In genomic region chr1:2296211-2296610, GRCh38 we compare ENCODE assay signal across 7 cellular contexts.
DNase-seq lines count a peak whose midpoint lies in the region; ATAC-seq and TF ChIP-seq lines count a peak whose summit lies in the region.
"Not testable (repeated sequence)": the region's sequence is repeated elsewhere in the genome, so short reads cannot be mapped to it uniquely, and the experiment has no call there.

No MANE protein-coding gene starts in this region.

- H3K4me2 ChIP-seq in GM23248 (ENCODE audit: unreplicated experiment): not testable (repeated sequence)

- TF ChIP-seq CTCF in endodermal cell (conservative IDR thresholded peaks at IDR 0.05); mesothelial cell of epicardium (IDR thresholded peaks at IDR 0.05; ENCODE audit: unreplicated experiment); spleen (IDR thresholded peaks at IDR 0.05 in 8 of 11, conservative IDR thresholded peaks at IDR 0.05 in 3 of 11): not testable (repeated sequence)

- not testable (repeated sequence) for H3K9me3 ChIP-seq in GM23248 (ENCODE audit: low read depth); T-helper 17 cell (ENCODE audit: control insufficient read depth, low read length, poor library complexity, severe bottlenecking); endodermal cell (ENCODE audit: control insufficient read depth, low read length); spleen

- not testable (repeated sequence) for H3K36me3 ChIP-seq in GM23248 (ENCODE audit: low read depth); endodermal cell (ENCODE audit: control insufficient read depth, insufficient read depth, low read length)
- H3K36me3 ChIP-seq in spleen: peaks cover 0 to 11% (median 0%) of the 10 kb centered on the region in 6 donors

- CTCF ChIA-PET in activated CD8-positive, alpha-beta memory T cell treated with anti-CD3 and anti-CD28 coated beads, Interleukin-2, amount 10 ng/mL, durations not matched to agents 7 days and 5 days (lab: Charles Lee): interaction anchor here (0.9 kb wide), 1 partner anchor 122 kb away, joined by 3 read pairs; no protein-coding TSS in a partner anchor

- H3K4me3 Mint-ChIP-seq in T-helper 17 cell; activated CD8-positive, alpha-beta memory T cell treated with anti-CD3 and anti-CD28 coated beads, Interleukin-2, amount 10 ng/mL, durations not matched to agents 7 days and 5 days; endodermal cell; mesothelial cell of epicardium: not testable (repeated sequence)
- H3K4me3 Mint-ChIP-seq in activated naive CD8-positive, alpha-beta T cell: peak overlapping the region; percentile 66

- ATAC-seq in T-helper 17 cell; activated CD8-positive, alpha-beta memory T cell treated with anti-CD3 and anti-CD28 coated beads, Interleukin-2, amount 10 ng/mL, durations not matched to agents 7 days and 5 days: not testable (repeated sequence)

- H3K27ac ChIP-seq in GM23248 (0 out of 2 replicates have a peak overlapping the region, but pooled peaks have one; percentile 8), spleen (peak overlapping the region in 5 of 8 donors; percentile 3 to 84 (median 33))
- not testable (repeated sequence) for H3K27ac ChIP-seq in endodermal cell (ENCODE audit: low read depth, low read length)

- TF ChIP-seq POLR2A in spleen (IDR thresholded peaks at IDR 0.05): not testable (repeated sequence)

- not testable (repeated sequence) for H3K9me3 Mint-ChIP-seq in activated CD8-positive, alpha-beta memory T cell treated with anti-CD3 and anti-CD28 coated beads, Interleukin-2, amount 10 ng/mL, durations not matched to agents 7 days and 5 days (ENCODE audit: low read depth); activated naive CD8-positive, alpha-beta T cell (ENCODE audit: low read depth); endodermal cell; mesothelial cell of epicardium

- not testable (repeated sequence) for H3K36me3 Mint-ChIP-seq in T-helper 17 cell (ENCODE audit: low read depth); activated CD8-positive, alpha-beta memory T cell treated with anti-CD3 and anti-CD28 coated beads, Interleukin-2, amount 10 ng/mL, durations not matched to agents 7 days and 5 days; activated naive CD8-positive, alpha-beta T cell; mesothelial cell of epicardium
- H3K36me3 Mint-ChIP-seq in endodermal cell (ENCODE audit: low read depth): peaks cover 17% of the 10 kb centered on the region

- H3K79me2 ChIP-seq in GM23248 (ENCODE audit: insufficient read depth): peaks cover 100% of the 10 kb centered on the region

- H3K27me3 ChIP-seq in GM23248 (replicated peaks; ENCODE audit: insufficient read depth); endodermal cell (ENCODE audit: control insufficient read depth, insufficient read depth, low read length, poor library complexity, severe bottlenecking): not testable (repeated sequence)
- peaks cover 0 to 17% (median 0%) of the 10 kb centered on the region in 7 donors for H3K27me3 ChIP-seq in spleen (replicated peaks in 1 of 7)

- H3K4me1 ChIP-seq in GM23248 (ENCODE audit: insufficient read depth) (peaks cover 59% of the 10 kb centered on the region), spleen (peaks cover 67 to 100% (median 96%) of the 10 kb centered on the region in 6 donors)
- not testable (repeated sequence) for H3K4me1 ChIP-seq in endodermal cell (ENCODE audit: control insufficient read depth, insufficient read depth, low read length)

- peaks cover 15% of the 10 kb centered on the region for H3F3A ChIP-seq in GM23248 (ENCODE audit: insufficient read depth)

- H4K20me1 ChIP-seq in GM23248 (ENCODE audit: insufficient read depth): not testable (repeated sequence)

- not testable (repeated sequence) for DNase-seq in GM23248; T-helper 17 cell; activated CD8-positive, alpha-beta memory T cell treated with anti-CD3 and anti-CD28 coated beads, Interleukin-2, amount 10 ng/mL, durations not matched to agents 7 days and 5 days; endodermal cell; mesothelial cell of epicardium (ENCODE audit: low spot score in 2 of 2, unreplicated experiment in 2 of 2); spleen

- not testable (repeated sequence) for H3K27me3 Mint-ChIP-seq in T-helper 17 cell; activated CD8-positive, alpha-beta memory T cell treated with anti-CD3 and anti-CD28 coated beads, Interleukin-2, amount 10 ng/mL, durations not matched to agents 7 days and 5 days; activated naive CD8-positive, alpha-beta T cell; endodermal cell (ENCODE audit: insufficient read depth); mesothelial cell of epicardium (ENCODE audit: low read depth)

- in situ Hi-C loops in GM23248 (cut with MboI): not testable (repeated sequence)

- intact Hi-C loops in spleen (cut with DNase I; ENCODE audit: low total_unique reads): loop anchor here (10.0 kb wide), 1 partner anchor 61 kb away; no protein-coding TSS in a partner anchor

- WGBS in GM23248 (ENCODE audit: low coverage in 1 of 2, low lambda C conversion rate in 2 of 2, missing lambda C conversion rate in 2 of 2), 2 experiments: 74 to 75% methylated on average over 9 of the region's 9 CpGs
- WGBS in endodermal cell (ENCODE audit: insufficient coverage in 1 of 2, insufficient read length in 1 of 2), 2 experiments: 82 to 91% methylated on average over 6 to 9 of the region's 9 CpGs
- 84 to 89% (median 87%) methylated on average over 9 of the region's 9 CpGs for WGBS in spleen, 5 donors

- H3K27ac Mint-ChIP-seq in T-helper 17 cell: peak overlapping the region; percentile 86
- H3K27ac Mint-ChIP-seq in activated CD8-positive, alpha-beta memory T cell treated with anti-CD3 and anti-CD28 coated beads, Interleukin-2, amount 10 ng/mL, durations not matched to agents 7 days and 5 days: peak overlapping the region; percentile 26
- H3K27ac Mint-ChIP-seq in activated naive CD8-positive, alpha-beta T cell: peak overlapping the region; percentile 58
- peak overlapping the region; percentile 18 for H3K27ac Mint-ChIP-seq in endodermal cell
- peak overlapping the region; percentile 63 for H3K27ac Mint-ChIP-seq in mesothelial cell of epicardium

- H3K4me1 Mint-ChIP-seq in T-helper 17 cell (peaks cover 48% of the 10 kb centered on the region), mesothelial cell of epicardium (peaks cover 16% of the 10 kb centered on the region)
- H3K4me1 Mint-ChIP-seq in activated CD8-positive, alpha-beta memory T cell treated with anti-CD3 and anti-CD28 coated beads, Interleukin-2, amount 10 ng/mL, durations not matched to agents 7 days and 5 days: peaks cover 69% of the 10 kb centered on the region
- peaks cover 78% of the 10 kb centered on the region for H3K4me1 Mint-ChIP-seq in activated naive CD8-positive, alpha-beta T cell (ENCODE audit: low read depth)
- H3K4me1 Mint-ChIP-seq in endodermal cell: not testable (repeated sequence)

- H2AFZ ChIP-seq in GM23248: not testable (repeated sequence)

- not testable (repeated sequence) for H3K9me2 ChIP-seq in GM23248 (ENCODE audit: insufficient read depth)

- H3K9ac ChIP-seq in GM23248; endodermal cell (ENCODE audit: extremely low read depth, low read length, poor library complexity, severe bottlenecking): not testable (repeated sequence)

- H3K4me3 ChIP-seq in GM23248; endodermal cell (ENCODE audit: low read length); spleen: not testable (repeated sequence)

Comparison
In these comparisons a context has a peak if more than half of its experiments do, and no peak if none do; other contexts are left out.
1. H3K27ac Mint-ChIP-seq: peak in every context shown above with its lines; median percentile 86 in T-helper 17 cell; 63 in mesothelial cell of epicardium; 58 in activated naive CD8-positive, alpha-beta T cell; 26 in activated CD8-positive, alpha-beta memory T cell treated with anti-CD3 and anti-CD28 coated beads, Interleukin-2, amount 10 ng/mL, durations not matched to agents 7 days and 5 days; 18 in endodermal cell.